8 cellular contexts compared by ENCODE assay signal in genomic region chrX:47143894-47144625, GRCh38. TPM values are rescaled to one million over a fixed set of nuclear protein-coding genes. Genes with fewer than 3 reads are reported as not detected.
DNase-seq lines count a peak whose midpoint lies in the region; ATAC-seq and TF ChIP-seq lines count a peak whose summit lies in the region.

No MANE protein-coding gene starts in this region.

- H3K27me3 Mint-ChIP-seq in Caco-2 (ENCODE audit: insufficient read depth, unreplicated experiment) (no peaks in the 10 kb centered on the region), naive B cell (peaks cover 0 to 10% (median 0%) of the 10 kb centered on the region in 3 donors)

- in situ Hi-C loops in IMR-90 (cut with MboI; ENCODE audit: low sequenced_read_pairs) = no loop called here

- peak overlapping the region; percentile 52; the same call in 1 of the 2 replicates for H4K91ac ChIP-seq in IMR-90 (ENCODE audit: insufficient read depth, low read depth, low read length)

- H3K36me3 Mint-ChIP-seq in Caco-2 (ENCODE audit: insufficient read depth, unreplicated experiment) (peaks cover 32% of the 10 kb centered on the region), naive B cell (peaks cover 0 to 8% of the 10 kb centered on the region in 2 donors)

- H4K5ac ChIP-seq in IMR-90 (ENCODE audit: low read depth, low read length) = peak overlapping the region; percentile 26

- H3K4me1 ChIP-seq in Caco-2 = no peaks in the 10 kb centered on the region
- peaks cover 2% of the 10 kb centered on the region; the same call in 1 of the 2 replicates for H3K4me1 ChIP-seq in IMR-90 (ENCODE audit: control insufficient read depth, insufficient read depth, low read length)
- no peaks in the 10 kb centered on the region for H3K4me1 ChIP-seq in fibroblast of lung (ENCODE audit: control insufficient read depth, extremely low read depth, insufficient read depth, low read length)

- H3K79me1 ChIP-seq in IMR-90 (ENCODE audit: low read depth in 1 of 2, low read length in 2 of 2) = peaks cover 3 to 15% of the 10 kb centered on the region in 2 experiments; a peak in 2 of 4 replicates

- peak overlapping the region; percentile 79 to 85; a peak in 3 of 4 replicates for H4K8ac ChIP-seq in IMR-90 (ENCODE audit: low read depth in 2 of 2, low read length in 2 of 2)

- H3K9ac ChIP-seq in IMR-90 (ENCODE audit: low read depth, low read length) (peak overlapping the region; percentile 98), fibroblast of lung (ENCODE audit: insufficient read depth, low read length) (peak overlapping the region; percentile 35)

- BruUV-seq in Caco-2 (replicated peaks; lab: Mats Ljungman, UMichigan) (TSS peak; percentile 77), IMR-90 (replicated peaks; lab: Mats Ljungman, UMichigan) (TSS peak; percentile 62)

- no peak for TF ChIP-seq POLR2A in IMR-90 (IDR thresholded peaks at IDR 0.05; ENCODE audit: low read depth, low read length)

- ATAC-seq in GM19395 (IDR thresholded peaks at IDR 0.05; ENCODE audit: unreplicated experiment) (peak; percentile 2), IMR-90 (ENCODE audit: low read depth) (peak; percentile 8), naive B cell (ENCODE audit: low read depth in 2 of 2) (peak; percentile 7 to 12)

- no peaks in the 10 kb centered on the region for H3K27me3 ChIP-seq in Caco-2 (replicated peaks; ENCODE audit: control insufficient read depth, insufficient read depth, low read length)
- H3K27me3 ChIP-seq in IMR-90 (ENCODE audit: control insufficient read depth, insufficient read depth, low read length) = peaks cover 7% of the 10 kb centered on the region; the same call in 1 of the 2 replicates
- peaks cover 11% of the 10 kb centered on the region for H3K27me3 ChIP-seq in WERI-Rb-1 (ENCODE audit: insufficient read depth, low read depth, severe bottlenecking)
- no peaks in the 10 kb centered on the region for H3K27me3 ChIP-seq in fibroblast of lung (ENCODE audit: control insufficient read depth, insufficient read depth, low read length)

- H3K27ac ChIP-seq in IMR-90 (ENCODE audit: insufficient read depth, low read length) (peak overlapping the region; percentile 97), WERI-Rb-1 (peak overlapping the region; percentile 98), fibroblast of lung (ENCODE audit: insufficient read depth, low read length) (peak overlapping the region; percentile 63)

- peak overlapping the region; percentile 90 for H2AFZ ChIP-seq in IMR-90 (replicated peaks; ENCODE audit: low read length, poor library complexity)
- H2AFZ ChIP-seq in fibroblast of lung (ENCODE audit: low read length) = no peak overlapping the region

- H3K9me3 ChIP-seq in Caco-2 = no peaks in the 10 kb centered on the region
- H3K9me3 ChIP-seq in IMR-90 (ENCODE audit: control insufficient read depth, insufficient read depth, low read length) = no peaks in the 10 kb centered on the region
- no peaks in the 10 kb centered on the region for H3K9me3 ChIP-seq in WERI-Rb-1 (ENCODE audit: severe bottlenecking)
- no peaks in the 10 kb centered on the region for H3K9me3 ChIP-seq in fibroblast of lung (ENCODE audit: control insufficient read depth, insufficient read depth, low read depth, low read length)

- intact Hi-C loops in Caco-2 (cut with micrococcal nuclease; ENCODE audit: unreplicated experiment) (no loop called here), IMR-90 (cut with micrococcal nuclease) (no loop called here)

- no peak for TF ChIP-seq RAD21 in IMR-90 (IDR thresholded peaks at IDR 0.05; ENCODE audit: low read length)

- WGBS in IMR-90 (ENCODE audit: extremely low coverage in 2 of 2, insufficient read length in 1 of 2), 2 experiments = 50% methylated on average over 20 of the region's 46 CpGs; no CpG with 5 or more reads in 1 of the 2 experiments

- H3K4me3 Mint-ChIP-seq in Caco-2 (ENCODE audit: unreplicated experiment) = peak overlapping the region; percentile 92
- peak overlapping the region; percentile 94 to 99 (median 98) for H3K4me3 Mint-ChIP-seq in naive B cell

- dilution Hi-C loops in IMR-90 (cut with HindIII; ENCODE audit: low sequenced_read_pairs, unreplicated experiment) = no loop called here

- peak overlapping the region; percentile 25; the same call in 1 of the 2 replicates for H3K23ac ChIP-seq in IMR-90 (ENCODE audit: low read depth, low read length)

- CTCF ChIA-PET in Caco-2 (lab: Charles Lee) (interaction anchor here (1.0 to 1.2 kb wide), 5 partner anchors 7 to 74 kb away, joined by 3 to 6 read pairs (median 3); no protein-coding TSS in a partner anchor), IMR-90 (lab: Yijun Ruan, JAX) (interaction anchor here (0.6 to 1.2 kb wide), 4 partner anchors 9 to 464 kb away, joined by 3 to 8 read pairs (median 3); no protein-coding TSS in a partner anchor)

- H2BK20ac ChIP-seq in IMR-90 (ENCODE audit: low read depth, low read length) = no peak overlapping the region

- H2BK5ac ChIP-seq in IMR-90 (ENCODE audit: low read depth, low read length, poor library complexity, severe bottlenecking) = peak overlapping the region; percentile 57

- no peak overlapping the region for H2BK15ac ChIP-seq in IMR-90 (ENCODE audit: low read depth, low read length)

- no peak overlapping the region for H3K18ac ChIP-seq in IMR-90 (ENCODE audit: low read depth, low read length)

- H3K9me1 ChIP-seq in IMR-90 (ENCODE audit: insufficient read depth, low read length) = peaks cover 3% of the 10 kb centered on the region; the same call in 1 of the 2 replicates

- H3K36me3 ChIP-seq in Caco-2 (ENCODE audit: control insufficient read depth, insufficient read depth, low read length) (no peaks in the 10 kb centered on the region; the same call in 1 of the 2 replicates), IMR-90 (ENCODE audit: control insufficient read depth, insufficient read depth, low read length) (peaks cover 8% of the 10 kb centered on the region; the same call in 1 of the 2 replicates), WERI-Rb-1 (peaks cover 20% of the 10 kb centered on the region), fibroblast of lung (ENCODE audit: control insufficient read depth, insufficient read depth, low read length) (no peaks in the 10 kb centered on the region)

- peak overlapping the region; percentile 93 for H2AK9ac ChIP-seq in IMR-90 (replicated peaks; ENCODE audit: low read depth, low read length, poor library complexity)

- H4K20me1 ChIP-seq in IMR-90 (ENCODE audit: insufficient read depth, low read length) = peaks cover 33% of the 10 kb centered on the region
- no peaks in the 10 kb centered on the region for H4K20me1 ChIP-seq in fibroblast of lung (ENCODE audit: control insufficient read depth, extremely low read depth, insufficient read depth, low read length)

- H2BK120ac ChIP-seq in IMR-90 (ENCODE audit: low read depth, low read length) = peak overlapping the region; percentile 45

- peak overlapping the region; percentile 56 for H2AK5ac ChIP-seq in IMR-90 (ENCODE audit: low read depth, low read length)

- H3K9me3 Mint-ChIP-seq in Caco-2 (ENCODE audit: unreplicated experiment) (no peaks in the 10 kb centered on the region), naive B cell (peaks cover 0 to 4% (median 0%) of the 10 kb centered on the region in 7 donors)

- H3K4me3 ChIP-seq in Caco-2 (ENCODE audit: low read depth, low read length) (peak overlapping the region; percentile 94), IMR-90 (ENCODE audit: insufficient read depth, low read depth, low read length) (peak overlapping the region; percentile 99), WERI-Rb-1 (ENCODE audit: low read depth, low read length) (peak overlapping the region; percentile 55), fibroblast of lung (replicated peaks in 1 of 4; ENCODE audit: control extremely low read depth in 1 of 4, insufficient read depth in 1 of 4, low read depth in 3 of 4, low read length in 4 of 4) (peak overlapping the region; percentile 56 to 82 (median 72))

- peak overlapping the region; percentile 74 for H3K56ac ChIP-seq in IMR-90 (ENCODE audit: extremely low read depth, insufficient read depth, low read length)

- peak overlapping the region; percentile 87 for H3K14ac ChIP-seq in IMR-90 (replicated peaks; ENCODE audit: low read depth, low read length)

- H3K4me2 ChIP-seq in IMR-90 (ENCODE audit: low read depth, low read length) (peak overlapping the region; percentile 72), fibroblast of lung (ENCODE audit: extremely low read depth, insufficient read depth, low read length) (peak overlapping the region; percentile 78)

- POLR2A ChIA-PET in Caco-2 (lab: Charles Lee) = interaction anchor here (1.2 to 1.5 kb wide), 4 partner anchors 15 to 89 kb away, joined by 7 to 12 read pairs (median 8); partner anchors contain the start of gene USP11
- POLR2A ChIA-PET in IMR-90 (lab: Charles Lee; ENCODE audit: unreplicated experiment) = no interaction called here

- peaks cover 50% of the 10 kb centered on the region for H3K79me2 ChIP-seq in fibroblast of lung (ENCODE audit: control insufficient read depth, insufficient read depth, low read length)

- TF ChIP-seq CTCF in Caco-2 (IDR thresholded peaks at IDR 0.05; ENCODE audit: insufficient read depth in 1 of 2, low read depth in 1 of 2, low read length in 1 of 2, severe bottlenecking in 1 of 2, unreplicated experiment in 1 of 2) = no peak
- TF ChIP-seq CTCF in IMR-90 (conservative IDR thresholded peaks at IDR 0.05; ENCODE audit: low read depth, low read length) = no peak
- TF ChIP-seq CTCF in WERI-Rb-1 (IDR thresholded peaks at IDR 0.05; ENCODE audit: low read depth, low read length) = no peak
- TF ChIP-seq CTCF in fibroblast of lung (conservative IDR thresholded peaks at IDR 0.05 in 1 of 2, IDR thresholded peaks at IDR 0.05 in 1 of 2; ENCODE audit: low read depth in 1 of 2, low read length in 2 of 2) = no peak

- peak overlapping the region; percentile 45 for H3K4ac ChIP-seq in IMR-90 (ENCODE audit: low read depth, low read length)

- H3K27ac Mint-ChIP-seq in Caco-2 (ENCODE audit: unreplicated experiment) = peak overlapping the region; percentile 99
- peak overlapping the region; percentile 88 to 99 (median 98) for H3K27ac Mint-ChIP-seq in naive B cell

- H3K4me1 Mint-ChIP-seq in Caco-2 (ENCODE audit: low read depth, unreplicated experiment) (peaks cover 7% of the 10 kb centered on the region), naive B cell (peaks cover 26 to 36% (median 26%) of the 10 kb centered on the region in 3 donors)

- DNase-seq in Caco-2 (no peak), IMR-90 (peak; percentile 16), WERI-Rb-1 (peak; percentile 51), fibroblast of lung (ENCODE audit: low read depth in 2 of 2) (peak in 1 of 2 donors; percentile 52), naive B cell (no peak), GM19240 (ENCODE audit: insufficient read length, low spot score) (no peak), 8988T (no peak)

RNA-seq across cellular contexts. Expression of gene NDUFB11, which starts 0.4 kb away (rescaled TPM):
- total RNA-seq in Caco-2 (2022) = 120 and 129 TPM in 2 replicates
- 17.0 and 24.4 TPM in 2 replicates for total RNA-seq in IMR-90 (2012; rRNA removed)
- polyA plus RNA-seq in IMR-90 (2012; rRNA removed) = 58.3 and 67.7 TPM in 2 replicates
- polyA plus RNA-seq in IMR-90 (2012; cell fraction: cytosol; rRNA removed) = 115 and 212 TPM in 2 replicates
- 20.4 and 29.9 TPM in 2 replicates for polyA plus RNA-seq in IMR-90 (2012; cell fraction: nucleus; rRNA removed; ENCODE audit: low replicate concordance)
- 55.0 and 72.7 TPM in 2 replicates for total RNA-seq in fibroblast of lung
- polyA plus RNA-seq in fibroblast of lung = 38.9 and 44.0 TPM in 2 replicates
- 92.3 and 104 TPM in 2 replicates for polyA plus RNA-seq in fibroblast of lung (2012)
- polyA minus RNA-seq in fibroblast of lung (ENCODE audit: low replicate concordance) = 91.5 and 109 TPM in 2 replicates
- 100 to 1,000 TPM; 135 to 163 (median 144) TPM for polyA plus RNA-seq in naive B cell (ENCODE audit: low read depth in 6 of 6)

RNA-seq across cellular contexts. Expression of gene RBM10, which starts 1.0 kb away (rescaled TPM):
- total RNA-seq in Caco-2 (2022) (41.0 and 41.2 TPM in 2 replicates), IMR-90 (2012; rRNA removed) (36.0 and 37.8 TPM in 2 replicates), fibroblast of lung (39.5 and 50.0 TPM in 2 replicates)
- polyA plus RNA-seq in IMR-90 (2012; rRNA removed) (33.4 and 38.3 TPM in 2 replicates), fibroblast of lung (14.9 and 21.2 TPM in 2 replicates), naive B cell (ENCODE audit: low read depth in 6 of 6) (10 to 100 TPM; 11.4 to 33.9 (median 22.1) TPM)
- polyA plus RNA-seq in IMR-90 (2012; cell fraction: cytosol; rRNA removed) = 26.7 and 40.1 TPM in 2 replicates
- polyA plus RNA-seq in IMR-90 (2012; cell fraction: nucleus; rRNA removed; ENCODE audit: low replicate concordance) = 61.7 and 97.3 TPM in 2 replicates
- 22.7 and 36.0 TPM in 2 replicates for polyA plus RNA-seq in fibroblast of lung (2012)
- polyA minus RNA-seq in fibroblast of lung (ENCODE audit: low replicate concordance) = 46.4 and 61.5 TPM in 2 replicates

RNA-seq across cellular contexts. Expression of gene UBA1, which starts 49.6 kb away (rescaled TPM):
- total RNA-seq in Caco-2 (2022) = 156 and 157 TPM in 2 replicates
- 256 and 299 TPM in 2 replicates for total RNA-seq in IMR-90 (2012; rRNA removed)
- 343 and 366 TPM in 2 replicates for polyA plus RNA-seq in IMR-90 (2012; rRNA removed)
- polyA plus RNA-seq in IMR-90 (2012; cell fraction: cytosol; rRNA removed) = 253 and 341 TPM in 2 replicates
- polyA plus RNA-seq in IMR-90 (2012; cell fraction: nucleus; rRNA removed; ENCODE audit: low replicate concordance) = 285 and 480 TPM in 2 replicates
- total RNA-seq in fibroblast of lung = 75.2 and 135 TPM in 2 replicates
- 158 and 303 TPM in 2 replicates for polyA plus RNA-seq in fibroblast of lung
- polyA plus RNA-seq in fibroblast of lung (2012) = 188 and 340 TPM in 2 replicates
- polyA minus RNA-seq in fibroblast of lung (ENCODE audit: low replicate concordance) = 759 and 1,104 TPM in 2 replicates
- polyA plus RNA-seq in naive B cell (ENCODE audit: low read depth in 6 of 6) = 100 to 1,000 TPM; 151 to 190 (median 174) TPM

Comparison
In these comparisons a context has a peak if more than half of its experiments do, and no peak if none do; other contexts are left out.
1. DNase-seq: peak in IMR-90 (single experiment) and WERI-Rb-1 (single experiment); none in Caco-2 (0 of 2), naive B cell (single experiment), GM19240 (single experiment) and 8988T (single experiment).
2. Peak in every context shown above with its lines, with median percentiles within 50 percentile points of each other: H3K4me3 ChIP-seq, ATAC-seq and H3K27ac ChIP-seq.